Comparison of ENCODE assay signal across 16 cellular contexts in the genomic region with DNA sequence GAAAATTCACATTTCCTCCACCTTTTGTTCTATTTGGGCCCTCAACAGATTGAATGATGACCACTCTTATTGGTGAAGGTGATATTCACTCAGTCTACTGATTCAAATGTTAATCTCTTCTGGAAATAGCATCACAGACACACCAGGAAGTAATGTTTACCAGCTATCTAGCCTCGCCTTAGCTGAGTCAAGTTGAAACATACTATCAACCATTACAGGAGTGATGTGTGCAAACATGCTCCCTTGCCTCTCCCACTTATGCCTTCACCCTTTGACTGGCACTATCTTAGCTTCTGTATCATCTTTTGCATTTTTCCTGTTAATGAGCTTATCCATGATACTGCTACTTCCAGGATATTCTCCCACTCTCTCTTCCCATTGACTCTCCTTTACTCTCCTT.
DNase-seq lines count a peak whose midpoint lies in the region; ATAC-seq, FAIRE-seq and TF ChIP-seq lines count a peak whose summit lies in the region.
"Had no signal": no experiment of that assay in that cellular context is flagged by ENCODE, and none has a peak within 500 bp of the region (broad histone marks: within the 10 kb centered on the region; RNA-seq: fewer than 3 reads in every experiment).

No MANE protein-coding gene starts in this region.

- DNase-seq in activated CD8-positive, alpha-beta T cell treated with anti-CD3 and anti-CD28 coated beads for 36 hours, result no peak
- no peak for DNase-seq in activated CD8-positive, alpha-beta T cell treated with anti-CD3 and anti-CD28 coated beads, Interleukin-2, amount 10 ng/mL, durations not matched to agents 7 days and 5 days
- no peak for DNase-seq in type B pancreatic cell (ENCODE audit: extremely low spot score, unreplicated experiment)
- no peak for DNase-seq in GM19239 (ENCODE audit: insufficient read length, low spot score)
- no peak for DNase-seq in brain microvascular endothelial cell
- DNase-seq in NCI-H510A treated with DMSO at 0.1 percent for 48 hours (lab: John Stamatoyannopoulos, UW), result no peak
- DNase-seq: aorta; effector CD8-positive, alpha-beta T cell; NCI-H510A; stomach had no signal

- H3K4me3 ChIP-seq in brain microvascular endothelial cell (ENCODE audit: low read depth, low read length), result no peak overlapping the region
- H3K4me3 ChIP-seq: hepatocyte, stomach had no signal

- no peak overlapping the region for H3K27ac ChIP-seq in brain microvascular endothelial cell
- H3K27ac ChIP-seq: hepatocyte had no signal

- H3K27me3 Mint-ChIP-seq in activated CD8-positive, alpha-beta T cell treated with anti-CD3 and anti-CD28 coated beads for 36 hours, result no peaks in the 10 kb centered on the region
- no peaks in the 10 kb centered on the region for H3K27me3 Mint-ChIP-seq in activated CD8-positive, alpha-beta T cell treated with anti-CD3 and anti-CD28 coated beads, Interleukin-2, amount 10 ng/mL, durations not matched to agents 7 days and 5 days (ENCODE audit: low read depth)
- H3K27me3 Mint-ChIP-seq in type B pancreatic cell, result no peaks in the 10 kb centered on the region

- CTCF ChIA-PET in activated CD8-positive, alpha-beta T cell treated with anti-CD3 and anti-CD28 coated beads for 36 hours (lab: Charles Lee), result no interaction called here
- CTCF ChIA-PET in activated CD8-positive, alpha-beta T cell treated with anti-CD3 and anti-CD28 coated beads, Interleukin-2, amount 10 ng/mL, durations not matched to agents 7 days and 5 days (lab: Charles Lee), result no interaction called here

- intact Hi-C loops in activated CD8-positive, alpha-beta T cell treated with anti-CD3 and anti-CD28 coated beads for 36 hours (cut with micrococcal nuclease), result no loop called here

- H3K9me3 Mint-ChIP-seq in activated CD8-positive, alpha-beta T cell treated with anti-CD3 and anti-CD28 coated beads for 36 hours, result no peaks in the 10 kb centered on the region
- H3K9me3 Mint-ChIP-seq in activated CD8-positive, alpha-beta T cell treated with anti-CD3 and anti-CD28 coated beads, Interleukin-2, amount 10 ng/mL, durations not matched to agents 7 days and 5 days (ENCODE audit: insufficient read depth), result no peaks in the 10 kb centered on the region
- H3K9me3 Mint-ChIP-seq in type B pancreatic cell, result no peaks in the 10 kb centered on the region

- POLR2A ChIA-PET in activated CD8-positive, alpha-beta T cell treated with anti-CD3 and anti-CD28 coated beads for 36 hours (lab: Charles Lee), result no interaction called here
- POLR2A ChIA-PET in activated CD8-positive, alpha-beta T cell treated with anti-CD3 and anti-CD28 coated beads, Interleukin-2, amount 10 ng/mL, durations not matched to agents 7 days and 5 days (lab: Charles Lee), result no interaction called here

- ATAC-seq in activated CD8-positive, alpha-beta T cell treated with anti-CD3 and anti-CD28 coated beads for 36 hours, result peak; percentile 42
- ATAC-seq in activated CD8-positive, alpha-beta T cell treated with anti-CD3 and anti-CD28 coated beads, Interleukin-2, amount 10 ng/mL, durations not matched to agents 7 days and 5 days, result no peak
- ATAC-seq in HG02678 (IDR thresholded peaks at IDR 0.05; ENCODE audit: unreplicated experiment), result peak; percentile 54
- peak; percentile 85 for ATAC-seq in HG03432 (IDR thresholded peaks at IDR 0.05; ENCODE audit: unreplicated experiment)
- ATAC-seq: Right ventricle myocardium inferior had no signal

- no peak overlapping the region for H3K27ac Mint-ChIP-seq in activated CD8-positive, alpha-beta T cell treated with anti-CD3 and anti-CD28 coated beads for 36 hours
- no peak overlapping the region for H3K27ac Mint-ChIP-seq in activated CD8-positive, alpha-beta T cell treated with anti-CD3 and anti-CD28 coated beads, Interleukin-2, amount 10 ng/mL, durations not matched to agents 7 days and 5 days
- H3K27ac Mint-ChIP-seq in type B pancreatic cell, result peak overlapping the region; percentile 60

- H3K4me1 Mint-ChIP-seq in activated CD8-positive, alpha-beta T cell treated with anti-CD3 and anti-CD28 coated beads for 36 hours (ENCODE audit: low read depth), result no peaks in the 10 kb centered on the region
- H3K4me1 Mint-ChIP-seq in activated CD8-positive, alpha-beta T cell treated with anti-CD3 and anti-CD28 coated beads, Interleukin-2, amount 10 ng/mL, durations not matched to agents 7 days and 5 days (ENCODE audit: low read depth), result no peaks in the 10 kb centered on the region
- H3K4me1 Mint-ChIP-seq in type B pancreatic cell (ENCODE audit: unreplicated experiment), result peaks cover 51% of the 10 kb centered on the region

- H3K36me3 ChIP-seq in brain microvascular endothelial cell (replicated peaks), result no peaks in the 10 kb centered on the region
- H3K36me3 ChIP-seq: stomach had no signal

- H3K27me3 ChIP-seq in brain microvascular endothelial cell (replicated peaks), result no peaks in the 10 kb centered on the region
- H3K27me3 ChIP-seq: hepatocyte, stomach had no signal

- H3K4me3 Mint-ChIP-seq in activated CD8-positive, alpha-beta T cell treated with anti-CD3 and anti-CD28 coated beads for 36 hours, result no peak overlapping the region
- H3K4me3 Mint-ChIP-seq in activated CD8-positive, alpha-beta T cell treated with anti-CD3 and anti-CD28 coated beads, Interleukin-2, amount 10 ng/mL, durations not matched to agents 7 days and 5 days, result no peak overlapping the region
- no peak overlapping the region for H3K4me3 Mint-ChIP-seq in type B pancreatic cell

- H3K36me3 Mint-ChIP-seq in activated CD8-positive, alpha-beta T cell treated with anti-CD3 and anti-CD28 coated beads for 36 hours (ENCODE audit: low read depth), result no peaks in the 10 kb centered on the region
- no peaks in the 10 kb centered on the region for H3K36me3 Mint-ChIP-seq in activated CD8-positive, alpha-beta T cell treated with anti-CD3 and anti-CD28 coated beads, Interleukin-2, amount 10 ng/mL, durations not matched to agents 7 days and 5 days (ENCODE audit: low read depth)
- no peaks in the 10 kb centered on the region for H3K36me3 Mint-ChIP-seq in type B pancreatic cell

- no peak for FAIRE-seq in GM19239 (lab: Jason Lieb, UNC)
- FAIRE-seq: A204.1, TTC549 had no signal

- TF ChIP-seq CTCF in activated CD8-positive, alpha-beta T cell treated with anti-CD3 and anti-CD28 coated beads for 36 hours (IDR thresholded peaks at IDR 0.05), result no peak
- no peak for TF ChIP-seq CTCF in type B pancreatic cell (conservative IDR thresholded peaks at IDR 0.05)
- TF ChIP-seq CTCF in brain microvascular endothelial cell (IDR thresholded peaks at IDR 0.05; ENCODE audit: low read depth, low read length, missing control alignments), result no peak

- in situ Hi-C loops in brain microvascular endothelial cell (cut with HindIII; ENCODE audit: low pct_ligation_motif_present, low sequenced_read_pairs), result no loop called here
